Comparison of ENCODE assay signal across 17 cellular contexts in the genomic region with DNA sequence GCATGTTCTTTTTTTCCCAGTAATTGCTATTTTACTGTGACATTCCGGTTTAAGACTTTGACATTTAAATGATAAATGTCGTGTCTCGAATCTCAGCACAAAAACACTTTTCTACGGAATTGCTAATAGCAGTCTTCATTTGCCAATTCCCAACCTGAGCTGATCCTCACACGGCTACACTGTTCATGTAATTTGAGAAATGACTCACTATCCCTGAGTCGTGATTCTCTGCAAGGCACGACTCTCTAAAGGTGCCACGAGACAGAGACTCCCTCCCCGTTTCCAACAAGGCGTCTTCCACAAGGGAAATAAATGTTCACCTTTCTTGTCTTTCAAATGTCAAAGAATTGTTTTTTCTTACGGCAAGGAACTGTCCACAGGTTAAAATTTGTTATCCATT.
A peak's percentile ranks its signal among the peaks of the same experiment; 100 is the strongest.
DNase-seq lines count a peak whose midpoint lies in the region; TF ChIP-seq lines count a peak whose summit lies in the region.
"Had no signal": no experiment of that assay in that cellular context is flagged by ENCODE, and none has a peak within 500 bp of the region (broad histone marks: within the 10 kb centered on the region; RNA-seq: fewer than 3 reads in every experiment).

No MANE protein-coding gene starts in this region.

- no peaks in the 10 kb centered on the region for H3K27me3 ChIP-seq in neural cell (ENCODE audit: insufficient read depth, low read depth, low read length)
- H3K27me3 ChIP-seq in trophoblast cell (ENCODE audit: insufficient read depth, low read length): no peaks in the 10 kb centered on the region
- H3K27me3 ChIP-seq: BLaER1 had no signal

- H2AFZ ChIP-seq in neural cell (ENCODE audit: low read depth, low read length) (no peak overlapping the region), trophoblast cell (ENCODE audit: insufficient read depth, low read length, poor library complexity) (no peak overlapping the region)
- H2AFZ ChIP-seq: GM23338 had no signal

- H3K79me1 ChIP-seq in trophoblast cell (ENCODE audit: low read length): no peaks in the 10 kb centered on the region

- no peak overlapping the region for H3K14ac ChIP-seq in trophoblast cell (ENCODE audit: low read length)

- DNase-seq in NCI-H2227 (lab: John Stamatoyannopoulos, UW; ENCODE audit: unreplicated experiment) (peak; percentile 41), caudate nucleus (lab: John Stamatoyannopoulos, UW) (peak in 26 of 61 donors; percentile 5 to 89 (median 22)), trophoblast cell (no peak)
- DNase-seq in activated CD4-positive, CD25-positive, alpha-beta regulatory T cell (lab: John Stamatoyannopoulos, UW): no peak
- DNase-seq in activated naive CD4-positive, alpha-beta T cell (lab: John Stamatoyannopoulos, UW): no peak
- DNase-seq: CD4-positive, CD25-positive, alpha-beta regulatory T cell; CD8-positive, alpha-beta T cell; DMS 273 treated with DMSO at 0.1 percent for 48 hours; DMS53; DMS79 treated with DMSO at 0.1 percent for 48 hours; GF-D8; H9 had no signal

- no peak overlapping the region for H4K12ac ChIP-seq in trophoblast cell (ENCODE audit: low read depth, low read length)

- peaks cover 9% of the 10 kb centered on the region for H3K9me3 ChIP-seq in neural cell (ENCODE audit: low read length)
- H3K9me3 ChIP-seq in trophoblast cell (ENCODE audit: insufficient read depth, low read depth, low read length): peaks cover 13% of the 10 kb centered on the region
- H3K9me3 ChIP-seq: BLaER1 had no signal

- WGBS in trophoblast cell (ENCODE audit: extremely low coverage, insufficient coverage, insufficient read length): no CpG with 5 or more reads among the region's 11 CpGs

- no peak for TF ChIP-seq CTCF in neural cell (IDR thresholded peaks at IDR 0.05; ENCODE audit: poor library complexity, severe bottlenecking)

- no peak overlapping the region for H4K91ac ChIP-seq in trophoblast cell (ENCODE audit: low read depth, low read length)

- peak overlapping the region; percentile 82 for H3K27ac ChIP-seq in caudate nucleus (ENCODE audit: low read depth, low read length)
- H3K27ac ChIP-seq in neural cell (ENCODE audit: low read length): no peak overlapping the region
- H3K27ac ChIP-seq in trophoblast cell (ENCODE audit: low read depth, low read length): no peak overlapping the region
- H3K27ac ChIP-seq: 22Rv1, BLaER1, C4-2B had no signal

- no peaks in the 10 kb centered on the region for H3K4me1 ChIP-seq in trophoblast cell (ENCODE audit: control insufficient read depth in 1 of 2, insufficient read depth in 2 of 2, low read length in 2 of 2)
- H3K4me1 ChIP-seq: BLaER1 had no signal

- no peak overlapping the region for H3K18ac ChIP-seq in trophoblast cell (ENCODE audit: low read length)

- no peak for TF ChIP-seq EP300 in neural cell (conservative IDR thresholded peaks at IDR 0.05; ENCODE audit: poor library complexity, severe bottlenecking)

- TF ChIP-seq RAD21 in neural cell (conservative IDR thresholded peaks at IDR 0.05): no peak

- H3K9ac ChIP-seq in neural cell (ENCODE audit: low read length) (no peak overlapping the region), trophoblast cell (ENCODE audit: low read length) (no peak overlapping the region)
- H3K9ac ChIP-seq: BLaER1 had no signal

- H3K4ac ChIP-seq in trophoblast cell (ENCODE audit: low read depth, low read length): no peak overlapping the region

- H4K8ac ChIP-seq in trophoblast cell (ENCODE audit: low read depth, low read length): no peak overlapping the region

- no peak overlapping the region for H3K23ac ChIP-seq in trophoblast cell (ENCODE audit: low read length)

- H2AK5ac ChIP-seq in trophoblast cell (ENCODE audit: low read length): no peak overlapping the region

- H3K4me2 ChIP-seq in neural cell (ENCODE audit: low read length): no peak overlapping the region
- H3K4me2 ChIP-seq in trophoblast cell (ENCODE audit: low read length): no peak overlapping the region
- H3K4me2 ChIP-seq: BLaER1, GM23338 had no signal

- no peak overlapping the region for H2BK12ac ChIP-seq in trophoblast cell (ENCODE audit: low read length)

- H3F3A ChIP-seq in neural cell (ENCODE audit: insufficient read depth, low read length, poor library complexity, severe bottlenecking): no peaks in the 10 kb centered on the region

- no peaks in the 10 kb centered on the region for H4K20me1 ChIP-seq in neural cell (ENCODE audit: insufficient read depth)
- H4K20me1 ChIP-seq: BLaER1 had no signal

- no peaks in the 10 kb centered on the region for H3K9me2 ChIP-seq in neural cell (ENCODE audit: insufficient read depth, low read length)

- H3K36me3 ChIP-seq in neural cell (ENCODE audit: insufficient read depth, low read length): no peaks in the 10 kb centered on the region
- H3K36me3 ChIP-seq in trophoblast cell (ENCODE audit: control insufficient read depth in 1 of 2, insufficient read depth in 2 of 2, low read length in 2 of 2): no peaks in the 10 kb centered on the region
- H3K36me3 ChIP-seq: BLaER1 had no signal

- H2BK120ac ChIP-seq in trophoblast cell (ENCODE audit: insufficient read depth, low read length, poor library complexity): no peak overlapping the region

- no peak overlapping the region for H3K4me3 ChIP-seq in neural cell (ENCODE audit: low read length)
- no peak overlapping the region for H3K4me3 ChIP-seq in trophoblast cell (ENCODE audit: low read depth, low read length)
- H3K4me3 ChIP-seq: BLaER1, GM23338 had no signal

- no peak overlapping the region for H2BK5ac ChIP-seq in trophoblast cell (ENCODE audit: low read depth, low read length, poor library complexity)

- no peaks in the 10 kb centered on the region for H3K79me2 ChIP-seq in neural cell (replicated peaks; ENCODE audit: insufficient read depth, low read length)
- no peaks in the 10 kb centered on the region for H3K79me2 ChIP-seq in trophoblast cell (ENCODE audit: control insufficient read depth, insufficient read depth, low read length, poor library complexity)

TF ChIP-seq in neural cell, 6 proteins besides CTCF, POLR2A, EP300 and RAD21:
- TF ChIP-seq, protein P1, sequence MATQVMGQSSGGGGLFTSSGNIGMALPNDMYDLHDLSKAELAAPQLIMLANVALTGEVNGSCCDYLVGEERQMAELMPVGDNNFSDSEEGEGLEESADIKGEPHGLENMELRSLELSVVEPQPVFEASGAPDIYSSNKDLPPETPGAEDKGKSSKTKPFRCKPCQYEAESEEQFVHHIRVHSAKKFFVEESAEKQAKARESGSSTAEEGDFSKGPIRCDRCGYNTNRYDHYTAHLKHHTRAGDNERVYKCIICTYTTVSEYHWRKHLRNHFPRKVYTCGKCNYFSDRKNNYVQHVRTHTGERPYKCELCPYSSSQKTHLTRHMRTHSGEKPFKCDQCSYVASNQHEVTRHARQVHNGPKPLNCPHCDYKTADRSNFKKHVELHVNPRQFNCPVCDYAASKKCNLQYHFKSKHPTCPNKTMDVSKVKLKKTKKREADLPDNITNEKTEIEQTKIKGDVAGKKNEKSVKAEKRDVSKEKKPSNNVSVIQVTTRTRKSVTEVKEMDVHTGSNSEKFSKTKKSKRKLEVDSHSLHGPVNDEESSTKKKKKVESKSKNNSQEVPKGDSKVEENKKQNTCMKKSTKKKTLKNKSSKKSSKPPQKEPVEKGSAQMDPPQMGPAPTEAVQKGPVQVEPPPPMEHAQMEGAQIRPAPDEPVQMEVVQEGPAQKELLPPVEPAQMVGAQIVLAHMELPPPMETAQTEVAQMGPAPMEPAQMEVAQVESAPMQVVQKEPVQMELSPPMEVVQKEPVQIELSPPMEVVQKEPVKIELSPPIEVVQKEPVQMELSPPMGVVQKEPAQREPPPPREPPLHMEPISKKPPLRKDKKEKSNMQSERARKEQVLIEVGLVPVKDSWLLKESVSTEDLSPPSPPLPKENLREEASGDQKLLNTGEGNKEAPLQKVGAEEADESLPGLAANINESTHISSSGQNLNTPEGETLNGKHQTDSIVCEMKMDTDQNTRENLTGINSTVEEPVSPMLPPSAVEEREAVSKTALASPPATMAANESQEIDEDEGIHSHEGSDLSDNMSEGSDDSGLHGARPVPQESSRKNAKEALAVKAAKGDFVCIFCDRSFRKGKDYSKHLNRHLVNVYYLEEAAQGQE (IDR thresholded peaks at IDR 0.05; ENCODE audit: borderline replicate concordance): peak; percentile 31
- no peak for TF ChIP-seq TAF1 (IDR thresholded peaks at IDR 0.05; ENCODE audit: low read depth)
- no peak for TF ChIP-seq POLR2AphosphoS5 (IDR thresholded peaks at IDR 0.05)
